Comparison of ENCODE assay signal across 17 cellular contexts in the genomic region with DNA sequence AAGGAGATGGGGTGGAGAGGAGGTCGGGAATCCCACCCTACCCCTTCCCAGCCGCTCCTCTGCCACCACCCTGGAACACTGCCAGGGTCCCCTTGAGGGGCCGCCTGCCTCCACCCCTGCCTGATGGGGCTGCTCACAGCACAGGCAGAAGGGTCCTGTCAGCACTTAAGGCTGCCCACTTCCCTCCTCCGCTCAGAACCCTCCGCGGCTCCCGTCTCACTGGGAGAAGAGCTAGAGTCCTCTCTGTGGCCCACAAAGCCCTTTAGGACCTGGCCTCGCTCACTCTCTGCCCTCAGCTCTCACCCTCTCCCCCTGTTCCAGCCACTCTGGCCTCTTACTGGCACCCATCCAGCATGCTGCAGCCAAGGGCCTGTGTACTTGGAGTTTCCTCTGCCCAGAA. TPM values are rescaled to one million over a fixed set of nuclear protein-coding genes. Genes with fewer than 3 reads are reported as not detected.
"Had no signal": no experiment of that assay in that cellular context is flagged by ENCODE, and none has a peak within 500 bp of the region (broad histone marks: within the 10 kb centered on the region; RNA-seq: fewer than 3 reads in every experiment).

No MANE protein-coding gene starts in this region.

- ATAC-seq: gastroesophageal sphincter; sciatic nerve; stimulated activated naive CD8-positive, alpha-beta T cell treated with anti-CD3 and anti-CD28 coated beads, Interleukin-15, Interleukin-2, amounts not matched to agents 100 U/mL and 50 U/mL, for 24 hours; WTC11 had no signal

- FAIRE-seq: astrocyte, kidney had no signal

- H3K27ac Mint-ChIP-seq: progenitor cell of endocrine pancreas, WTC11 had no signal

- H3K27me3 Mint-ChIP-seq: naive B cell, progenitor cell of endocrine pancreas had no signal

- H3K9me3 ChIP-seq: gastroesophageal sphincter, suprapubic skin had no signal

- H3K4me3 Mint-ChIP-seq: WTC11 had no signal

- H3K9me3 Mint-ChIP-seq: WTC11 had no signal

- H3K27me3 ChIP-seq: gastroesophageal sphincter, suprapubic skin had no signal

- H3K4me3 ChIP-seq: coronary artery, gastroesophageal sphincter, SK-N-MC, suprapubic skin had no signal

- DNase-seq: activated CD4-positive, alpha-beta T cell treated with anti-CD3 and anti-CD28 coated beads, Interleukin-2, amount 50 U/mL, for 1 hour; activated effector memory CD4-positive, alpha-beta T cell treated with anti-CD3 and anti-CD28 coated beads, Interleukin-2, amount 50 U/mL, for 16 hours; effector CD8-positive, alpha-beta T cell; kidney; naive B cell; occipital lobe; stimulated activated naive CD8-positive, alpha-beta T cell treated with anti-CD3 and anti-CD28 coated beads, Interleukin-15, Interleukin-2, amounts not matched to agents 100 U/mL and 50 U/mL, for 24 hours; T-helper 1 cell had no signal

- H3K27ac ChIP-seq: coronary artery, gastroesophageal sphincter, SK-N-MC, suprapubic skin had no signal

RNA-seq across cellular contexts. Expression of a gene that starts 15.3 kb away (rescaled TPM):
- total RNA-seq: astrocyte had no signal

RNA-seq across cellular contexts. Expression of a gene that starts 38.0 kb away (rescaled TPM):
- total RNA-seq: gastroesophageal sphincter, lower leg skin, occipital lobe, suprapubic skin had no signal

RNA-seq across cellular contexts. Expression of a gene that starts 51.6 kb away (rescaled TPM):
- total RNA-seq: astrocyte had no signal
